Comparison of ENCODE assay signal across 17 cellular contexts in genomic region chr4:8053688-8054449, GRCh38.
A peak's percentile ranks its signal among the peaks of the same experiment; 100 is the strongest.
DNase-seq lines count a peak whose midpoint lies in the region; ATAC-seq and TF ChIP-seq lines count a peak whose summit lies in the region.
"Had no signal": no experiment of that assay in that cellular context is flagged by ENCODE, and none has a peak within 500 bp of the region (broad histone marks: within the 10 kb centered on the region; RNA-seq: fewer than 3 reads in every experiment).

No MANE protein-coding gene starts in this region.

- no peaks in the 10 kb centered on the region for H4K20me1 ChIP-seq in osteoblast (ENCODE audit: insufficient read depth, low read length)

- no peaks in the 10 kb centered on the region for H3K36me3 ChIP-seq in osteoblast (ENCODE audit: insufficient read depth, low read length)
- no peaks in the 10 kb centered on the region for H3K36me3 ChIP-seq in left lung
- H3K36me3 ChIP-seq: MG63 had no signal

- intact Hi-C loops in left lung (cut with DNase I) = no loop called here

- no peak for ATAC-seq in left lung

- no peaks in the 10 kb centered on the region for H3K9me3 Mint-ChIP-seq in mesothelial cell of epicardium
- H3K9me3 Mint-ChIP-seq in T-helper 2 cell treated with Interferon-gamma antibody and Interleukin-4, amounts not matched to agents 5 μg/mL and 100 μg/mL, for 36 hours = no peaks in the 10 kb centered on the region

- DNase-seq in DMS153 (lab: John Stamatoyannopoulos, UW) (peak; percentile 42), DMS153 treated with DMSO at 0.1 percent for 48 hours (lab: John Stamatoyannopoulos, UW; ENCODE audit: unreplicated experiment) (no peak), DMS 273 (lab: John Stamatoyannopoulos, UW; ENCODE audit: unreplicated experiment) (peak; percentile 65), NCI-H524 treated with DMSO at 0.1 percent for 48 hours (lab: John Stamatoyannopoulos, UW) (peak; percentile 79), osteoblast (ENCODE audit: insufficient read length, low spot score, missing footprints) (peak; percentile 45), left lung (no peak), mesothelial cell of epicardium (ENCODE audit: low spot score in 2 of 2, unreplicated experiment in 2 of 2) (no peak)
- DNase-seq in T-helper 2 cell treated with Interferon-gamma antibody and Interleukin-4, amounts not matched to agents 5 μg/mL and 100 μg/mL, for 36 hours (ENCODE audit: low spot score) = no peak
- DNase-seq: CD8-positive, alpha-beta memory T cell; DMS53; H7; Karpas-422; MG63; NCI-H1092; NCI-H446; SHP77 treated with DMSO at 0.1 percent for 48 hours had no signal

- no peaks in the 10 kb centered on the region for H3K27me3 Mint-ChIP-seq in mesothelial cell of epicardium (ENCODE audit: low read depth)
- H3K27me3 Mint-ChIP-seq in T-helper 2 cell treated with Interferon-gamma antibody and Interleukin-4, amounts not matched to agents 5 μg/mL and 100 μg/mL, for 36 hours (ENCODE audit: low read depth) = peaks cover 3% of the 10 kb centered on the region

- H3K4me1 Mint-ChIP-seq in mesothelial cell of epicardium = peaks cover 20% of the 10 kb centered on the region
- H3K4me1 Mint-ChIP-seq in T-helper 2 cell treated with Interferon-gamma antibody and Interleukin-4, amounts not matched to agents 5 μg/mL and 100 μg/mL, for 36 hours (ENCODE audit: low read depth) = no peaks in the 10 kb centered on the region
- H3K4me1 Mint-ChIP-seq: CD8-positive, alpha-beta memory T cell had no signal

- no peak overlapping the region for H3K27ac Mint-ChIP-seq in mesothelial cell of epicardium
- no peak overlapping the region for H3K27ac Mint-ChIP-seq in T-helper 2 cell treated with Interferon-gamma antibody and Interleukin-4, amounts not matched to agents 5 μg/mL and 100 μg/mL, for 36 hours
- H3K27ac Mint-ChIP-seq: CD8-positive, alpha-beta memory T cell had no signal

- H3K27me3 ChIP-seq in osteoblast (ENCODE audit: insufficient read depth, low read length) = peaks cover 14% of the 10 kb centered on the region
- H3K27me3 ChIP-seq in left lung = peaks cover 0 to 13% of the 10 kb centered on the region in 2 donors
- H3K27me3 ChIP-seq: MG63 had no signal

- TF ChIP-seq CTCF in osteoblast (IDR thresholded peaks at IDR 0.05; ENCODE audit: extremely low read depth, low read depth, low read length) (no peak), left lung (IDR thresholded peaks at IDR 0.05) (no peak), mesothelial cell of epicardium (IDR thresholded peaks at IDR 0.05; ENCODE audit: unreplicated experiment) (no peak)

- no peaks in the 10 kb centered on the region for H3K36me3 Mint-ChIP-seq in mesothelial cell of epicardium
- no peaks in the 10 kb centered on the region for H3K36me3 Mint-ChIP-seq in T-helper 2 cell treated with Interferon-gamma antibody and Interleukin-4, amounts not matched to agents 5 μg/mL and 100 μg/mL, for 36 hours (ENCODE audit: low read depth)

- no peaks in the 10 kb centered on the region for H3K9me3 ChIP-seq in osteoblast (ENCODE audit: low read depth, low read length)
- peaks cover 0 to 10% of the 10 kb centered on the region in 2 donors for H3K9me3 ChIP-seq in left lung
- H3K9me3 ChIP-seq: MG63 had no signal

- H3K27ac ChIP-seq in osteoblast (ENCODE audit: low read depth, low read length) (no peak overlapping the region), left lung (no peak overlapping the region)
- H3K27ac ChIP-seq: 22Rv1 had no signal

- no peaks in the 10 kb centered on the region for H3K79me2 ChIP-seq in osteoblast (ENCODE audit: insufficient read depth, low read length)

- no peak overlapping the region for H3K4me3 Mint-ChIP-seq in mesothelial cell of epicardium
- no peak overlapping the region for H3K4me3 Mint-ChIP-seq in T-helper 2 cell treated with Interferon-gamma antibody and Interleukin-4, amounts not matched to agents 5 μg/mL and 100 μg/mL, for 36 hours
- H3K4me3 Mint-ChIP-seq: CD8-positive, alpha-beta memory T cell had no signal

- H3K4me2 ChIP-seq in osteoblast (ENCODE audit: insufficient read depth, low read length) = no peak overlapping the region

- no peak overlapping the region for H2AFZ ChIP-seq in osteoblast (ENCODE audit: low read length)

- no peaks in the 10 kb centered on the region for H3K4me1 ChIP-seq in osteoblast (ENCODE audit: insufficient read depth, low read length)
- peaks cover 10 to 11% of the 10 kb centered on the region in 2 donors for H3K4me1 ChIP-seq in left lung

- H3K4me3 ChIP-seq in osteoblast (ENCODE audit: insufficient read depth, low read length) (no peak overlapping the region), left lung (no peak overlapping the region)
- H3K4me3 ChIP-seq: MG63 had no signal

Comparison
In these comparisons a context has a peak if more than half of its experiments do, and no peak if none do; other contexts are left out.
1. DNase-seq: peak in DMS153 (single experiment), DMS 273 (single experiment), NCI-H524 treated with DMSO at 0.1 percent for 48 hours (single experiment) and osteoblast (single experiment); none in DMS153 treated with DMSO at 0.1 percent for 48 hours (single experiment), left lung (0 of 2), mesothelial cell of epicardium (0 of 2) and T-helper 2 cell treated with Interferon-gamma antibody and Interleukin-4, amounts not matched to agents 5 μg/mL and 100 μg/mL, for 36 hours (single experiment).